In the genomic region with DNA sequence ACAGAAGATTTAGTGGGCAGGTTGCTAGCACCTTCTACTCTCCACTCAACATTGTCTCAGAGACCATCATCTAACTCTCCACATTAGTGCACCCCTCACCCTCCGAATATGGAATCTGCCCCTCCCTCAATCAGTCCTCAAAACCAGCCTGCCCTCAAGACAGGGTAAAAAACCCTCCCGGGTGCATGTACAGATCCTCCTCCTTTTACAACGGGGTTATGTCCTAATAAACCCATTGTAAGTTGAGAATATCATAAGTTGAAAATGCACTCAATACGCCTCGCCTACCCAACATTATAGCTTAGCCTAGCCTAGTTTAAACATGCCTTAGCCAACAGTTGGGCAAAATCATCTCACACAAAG, we compare ENCODE assay signal across 1 cellular context.
TF ChIP-seq lines count a peak whose summit lies in the region.

No MANE protein-coding gene starts in this region.

TF ChIP-seq in endothelial cell of umbilical vein, 7 proteins besides CTCF, POLR2A, EP300 and RAD21:
- TF ChIP-seq JUN (IDR thresholded peaks at IDR 0.05; ENCODE audit: borderline replicate concordance, insufficient read depth, insufficient read length, low read depth): no peak
- TF ChIP-seq POLR2AphosphoS5 (IDR thresholded peaks at IDR 0.05; ENCODE audit: insufficient read depth, low read depth, low read length): no peak
- TF ChIP-seq GATA2 (IDR thresholded peaks at IDR 0.05; ENCODE audit: insufficient read depth, insufficient read length, low read depth, low read length): no peak
- no peak for TF ChIP-seq EZH2 (IDR thresholded peaks at IDR 0.05; ENCODE audit: borderline replicate concordance, low read depth, low read length, severe bottlenecking)
- no peak for TF ChIP-seq MYC (IDR thresholded peaks at IDR 0.05; ENCODE audit: low read depth, low read length)
- TF ChIP-seq, protein P1, sequence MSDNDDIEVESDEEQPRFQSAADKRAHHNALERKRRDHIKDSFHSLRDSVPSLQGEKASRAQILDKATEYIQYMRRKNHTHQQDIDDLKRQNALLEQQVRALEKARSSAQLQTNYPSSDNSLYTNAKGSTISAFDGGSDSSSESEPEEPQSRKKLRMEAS (IDR thresholded peaks at IDR 0.05; ENCODE audit: insufficient read depth, insufficient read length): no peak
